10 cellular contexts compared by ENCODE assay signal in genomic region chr3:75672142-75672775, GRCh38. TPM values are rescaled to one million over a fixed set of nuclear protein-coding genes. Genes with fewer than 3 reads are reported as not detected.
DNase-seq lines count a peak whose midpoint lies in the region; ATAC-seq, FAIRE-seq and TF ChIP-seq lines count a peak whose summit lies in the region.
"Not testable (repeated sequence)": the region's sequence is repeated elsewhere in the genome, so short reads cannot be mapped to it uniquely, and the experiment has no call there.
"Had no signal": no experiment of that assay in that cellular context is flagged by ENCODE, and none has a peak within 500 bp of the region (broad histone marks: within the 10 kb centered on the region; RNA-seq: fewer than 3 reads in every experiment).

No MANE protein-coding gene starts in this region.

- H3K27me3 ChIP-seq in bronchial epithelial cell (ENCODE audit: control insufficient read depth, insufficient read depth, low read length), result not testable (repeated sequence)
- peaks cover 2 to 36% (median 17%) of the 10 kb centered on the region in 4 donors for H3K27me3 ChIP-seq in upper lobe of left lung

- H3K4me3 ChIP-seq in SK-N-MC (peak overlapping the region; percentile 54), bronchial epithelial cell (ENCODE audit: low read depth, low read length) (peak overlapping the region; percentile 38), foreskin fibroblast (ENCODE audit: low read depth in 1 of 2, low read length in 2 of 2) (peak overlapping the region; percentile 32 to 53), kidney (ENCODE audit: low read length in 2 of 2) (peak overlapping the region in 1 of 2 donors; percentile 42), upper lobe of left lung (peak overlapping the region in 2 of 4 donors; percentile 28 to 47)

- H3K27ac ChIP-seq in SK-N-MC, result not testable (repeated sequence)
- H3K27ac ChIP-seq in kidney (ENCODE audit: low read depth in 2 of 2, low read length in 2 of 2), result peak overlapping the region; percentile 32 to 83
- H3K27ac ChIP-seq in upper lobe of left lung, result peak overlapping the region in 2 of 4 donors; percentile 55 to 82

- peak in 1 of 4 donors; percentile 38 for TF ChIP-seq POLR2A in upper lobe of left lung (IDR thresholded peaks at IDR 0.05)

- peak; percentile 24 for DNase-seq in D341Med (ENCODE audit: low spot score)
- peak; percentile 58 for DNase-seq in HS-5 (ENCODE audit: low read depth)
- DNase-seq in SK-N-MC (ENCODE audit: low read depth, low spot score), result not testable (repeated sequence)
- DNase-seq in bronchial epithelial cell (ENCODE audit: low read depth), result peak; percentile 51
- peak; percentile 82 to 83 for DNase-seq in foreskin fibroblast
- peak; percentile 73 for DNase-seq in kidney
- peak; percentile 81 for DNase-seq in posterior vena cava (ENCODE audit: low spot score)
- peak; percentile 49 to 82 for DNase-seq in upper lobe of left lung

- not testable (repeated sequence) for TF ChIP-seq EP300 in upper lobe of left lung (IDR thresholded peaks at IDR 0.05)

- ATAC-seq in upper lobe of left lung (ENCODE audit: low FRiP score in 2 of 2), result not testable (repeated sequence)

- H3K9ac ChIP-seq in SK-N-MC (ENCODE audit: insufficient read length), result peak overlapping the region; percentile 20
- H3K9ac ChIP-seq in kidney (ENCODE audit: low read length in 2 of 2), result not testable (repeated sequence)

- not testable (repeated sequence) for FAIRE-seq in bronchial epithelial cell (lab: Jason Lieb, UNC); kidney (lab: Jason Lieb, UNC)

- H3K9me3 ChIP-seq in SK-N-MC (ENCODE audit: low read depth, low read length); kidney (ENCODE audit: control insufficient read depth in 1 of 2, low read length in 2 of 2): not testable (repeated sequence)
- H3K9me3 ChIP-seq in upper lobe of left lung, result peaks cover 2 to 22% (median 15%) of the 10 kb centered on the region in 4 donors

- not testable (repeated sequence) for H3K4me1 ChIP-seq in kidney (ENCODE audit: control insufficient read depth in 1 of 2, insufficient read depth in 1 of 2, low read depth in 1 of 2, low read length in 2 of 2)
- peaks cover 0 to 37% (median 15%) of the 10 kb centered on the region in 4 donors for H3K4me1 ChIP-seq in upper lobe of left lung

- peak; percentile 28 for TF ChIP-seq CTCF in bronchial epithelial cell (IDR thresholded peaks at IDR 0.05; ENCODE audit: insufficient read depth, low read length, severe bottlenecking)
- TF ChIP-seq CTCF in foreskin fibroblast (IDR thresholded peaks at IDR 0.05; ENCODE audit: low read depth, low read length); kidney (IDR thresholded peaks at IDR 0.05; ENCODE audit: borderline replicate concordance, extremely low read depth, insufficient read depth); upper lobe of left lung (IDR thresholded peaks at IDR 0.05): not testable (repeated sequence)

- WGBS in upper lobe of left lung, 2 donors, result 7 to 13% methylated on average over 26 to 59 of the region's 59 CpGs

- intact Hi-C loops in kidney (cut with DNase I); posterior vena cava (cut with DNase I): not testable (repeated sequence)

- not testable (repeated sequence) for H3K36me3 ChIP-seq in SK-N-MC (ENCODE audit: insufficient read depth, low read length); bronchial epithelial cell (ENCODE audit: control insufficient read depth, insufficient read depth, low read length); kidney (ENCODE audit: control insufficient read depth in 1 of 2, insufficient read depth in 2 of 2, low read length in 2 of 2); upper lobe of left lung

RNA-seq across cellular contexts. Expression of gene FRG2C, which starts 8.1 kb away (rescaled TPM):
- total RNA-seq in bronchial epithelial cell (not detected in 2 replicates), kidney (not detected), posterior vena cava (not detected), upper lobe of left lung (not detected)
- polyA plus RNA-seq in kidney (ENCODE audit: insufficient read depth, low read depth, low replicate concordance), result 0.99 TPM
- total RNA-seq: activated T-cell treated with anti-CD3 and anti-CD28 coated beads, Interleukin-2, amount 50 U/mL, for 4 hours; Calu3 had no signal
